Comparison of ENCODE assay signal across 14 cellular contexts in the genomic region with DNA sequence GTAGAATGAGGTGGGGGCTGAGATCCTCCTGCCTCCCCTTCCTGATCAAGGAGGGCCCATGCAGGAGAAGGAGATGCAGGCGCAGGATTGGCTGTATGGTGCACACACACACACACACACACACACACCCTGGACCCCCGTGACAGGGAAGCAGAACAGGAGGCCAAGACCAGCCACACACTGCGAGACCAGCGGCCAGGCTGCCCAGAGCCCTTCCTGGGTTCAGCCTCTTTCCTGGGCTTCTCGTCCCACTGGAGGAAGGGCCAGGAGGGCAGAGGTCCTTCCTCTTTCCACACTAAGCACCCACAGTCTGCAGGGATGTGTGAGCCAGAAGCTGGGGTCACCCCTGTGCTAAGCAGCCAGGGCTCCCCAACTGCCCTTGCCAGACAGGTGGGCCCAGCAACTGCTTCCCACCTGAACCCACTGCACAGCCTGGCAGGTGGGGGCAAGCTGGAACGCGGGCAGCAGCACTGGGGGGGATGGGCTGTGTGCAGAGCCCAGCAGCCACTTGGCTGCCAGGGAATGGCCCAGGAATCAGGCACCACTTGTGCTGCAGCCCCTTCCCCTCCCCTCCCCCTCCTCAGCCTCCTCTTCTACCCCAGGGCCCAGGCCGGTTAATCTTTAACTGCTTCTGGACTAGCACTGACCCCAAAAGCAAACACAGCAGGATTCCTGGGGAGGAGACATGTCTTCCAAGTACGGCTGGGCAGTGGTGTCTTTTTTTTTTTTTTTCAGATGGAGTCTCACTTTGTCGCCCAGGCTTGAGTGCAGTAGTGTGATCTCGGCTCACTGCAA. TPM values are rescaled to one million over a fixed set of nuclear protein-coding genes. Genes with fewer than 3 reads are reported as not detected.
A peak's percentile ranks its signal among the peaks of the same experiment; 100 is the strongest.
DNase-seq lines count a peak whose midpoint lies in the region; ATAC-seq and TF ChIP-seq lines count a peak whose summit lies in the region.
"Had no signal": no experiment of that assay in that cellular context is flagged by ENCODE, and none has a peak within 500 bp of the region (broad histone marks: within the 10 kb centered on the region; RNA-seq: fewer than 3 reads in every experiment).

No MANE protein-coding gene starts in this region.

- H3K27ac ChIP-seq in mesenchymal stem cell (ENCODE audit: low read length, poor library complexity, severe bottlenecking) (no peak overlapping the region), transverse colon (peak overlapping the region; percentile 97 to 99 (median 98))
- H3K27ac ChIP-seq: parathyroid adenoma had no signal

- WGBS in mesenchymal stem cell, result 51% methylated on average over 8 of the region's 11 CpGs
- 40 to 48% methylated on average over 2 to 9 of the region's 11 CpGs for WGBS in transverse colon (ENCODE audit: low coverage in 1 of 2), 2 donors

- peak overlapping the region in 1 of 2 experiments; percentile 54 for H3K23ac ChIP-seq in mesenchymal stem cell (ENCODE audit: low read length in 2 of 2)

- no peak overlapping the region for H3K4me3 Mint-ChIP-seq in T-helper 1 cell treated with Interleukin-12 subunit alpha and Interleukin-12 subunit beta and Interleukin-4 antibody, amounts not matched to agents 30 μg/mL and 1 μg/mL, for 36 hours
- H3K4me3 Mint-ChIP-seq in central memory CD8-positive, alpha-beta T cell, result no peak overlapping the region
- no peak overlapping the region for H3K4me3 Mint-ChIP-seq in activated CD4-positive, alpha-beta T cell treated with anti-CD3 and anti-CD28 coated beads, Interleukin-2, amount 10 ng/mL, durations not matched to agents 7 days and 5 days
- H3K4me3 Mint-ChIP-seq: activated T-cell treated with anti-CD3 and anti-CD28 coated beads, Interleukin-2, amount 50 U/mL, for 4 hours; dendritic cell treated with granulocyte-macrophage colony-stimulating factor and Interleukin-4, amounts not matched to agents 40 ng/mL and 50 ng/mL, for 4 days had no signal

- H2BK5ac ChIP-seq in mesenchymal stem cell (ENCODE audit: low read depth, low read length, poor library complexity, severe bottlenecking), result no peak overlapping the region

- no peak overlapping the region for H3K4me3 ChIP-seq in mesenchymal stem cell (ENCODE audit: insufficient read depth in 1 of 2, low read depth in 1 of 2, low read length in 2 of 2)
- no peak overlapping the region for H3K4me3 ChIP-seq in transverse colon

- H3K4me2 ChIP-seq in mesenchymal stem cell (ENCODE audit: low read length, poor library complexity, severe bottlenecking), result peak overlapping the region; percentile 69

- no peaks in the 10 kb centered on the region for H3K9me3 Mint-ChIP-seq in T-helper 1 cell treated with Interleukin-12 subunit alpha and Interleukin-12 subunit beta and Interleukin-4 antibody, amounts not matched to agents 30 μg/mL and 1 μg/mL, for 36 hours
- H3K9me3 Mint-ChIP-seq in central memory CD8-positive, alpha-beta T cell, result no peaks in the 10 kb centered on the region
- H3K9me3 Mint-ChIP-seq in activated CD4-positive, alpha-beta T cell treated with anti-CD3 and anti-CD28 coated beads, Interleukin-2, amount 10 ng/mL, durations not matched to agents 7 days and 5 days, result no peaks in the 10 kb centered on the region
- H3K9me3 Mint-ChIP-seq: activated T-cell treated with anti-CD3 and anti-CD28 coated beads, Interleukin-2, amount 50 U/mL, for 4 hours; dendritic cell treated with granulocyte-macrophage colony-stimulating factor and Interleukin-4, amounts not matched to agents 40 ng/mL and 50 ng/mL, for 4 days had no signal

- H2BK12ac ChIP-seq in mesenchymal stem cell (ENCODE audit: low read length in 2 of 2), result peak overlapping the region; percentile 18 to 46

- peaks cover 50% of the 10 kb centered on the region for H3K27me3 Mint-ChIP-seq in T-helper 1 cell treated with Interleukin-12 subunit alpha and Interleukin-12 subunit beta and Interleukin-4 antibody, amounts not matched to agents 30 μg/mL and 1 μg/mL, for 36 hours (ENCODE audit: low read depth)
- H3K27me3 Mint-ChIP-seq in central memory CD8-positive, alpha-beta T cell, result peaks cover 67% of the 10 kb centered on the region
- H3K27me3 Mint-ChIP-seq in activated CD4-positive, alpha-beta T cell treated with anti-CD3 and anti-CD28 coated beads, Interleukin-2, amount 10 ng/mL, durations not matched to agents 7 days and 5 days, result peaks cover 33% of the 10 kb centered on the region

- H2AK5ac ChIP-seq in mesenchymal stem cell (ENCODE audit: low read length, severe bottlenecking), result peak overlapping the region; percentile 17

- in situ Hi-C loops in transverse colon (cut with MboI; ENCODE audit: low pct_ligation_motif_present in 1 of 4, low pct_unique_long_range_greater_than_20kb in 1 of 4, low sequenced_read_pairs in 3 of 4), result loop anchor here in 1 of 4 donors (10.0 kb wide), 1 partner anchor 55 kb away; the partner anchor contains the start of gene BAHCC1

- TF ChIP-seq POLR2A in transverse colon (IDR thresholded peaks at IDR 0.05), result no peak

- POLR2A ChIA-PET in activated CD4-positive, alpha-beta T cell treated with anti-CD3 and anti-CD28 coated beads, Interleukin-2, amount 10 ng/mL, durations not matched to agents 7 days and 5 days (lab: Charles Lee), result no interaction called here

- H3K4me1 ChIP-seq in mesenchymal stem cell (ENCODE audit: control insufficient read depth, insufficient read depth, low read depth, low read length) (peaks cover 42% of the 10 kb centered on the region), transverse colon (peaks cover 20 to 82% (median 68%) of the 10 kb centered on the region in 4 donors)

- H3K79me1 ChIP-seq in mesenchymal stem cell (replicated peaks; ENCODE audit: low read length, poor library complexity, severe bottlenecking), result peaks cover 2% of the 10 kb centered on the region

- CTCF ChIA-PET in activated CD4-positive, alpha-beta T cell treated with anti-CD3 and anti-CD28 coated beads, Interleukin-2, amount 10 ng/mL, durations not matched to agents 7 days and 5 days (lab: Charles Lee), result no interaction called here

- no peak for TF ChIP-seq CTCF in transverse colon (IDR thresholded peaks at IDR 0.05)

- peak overlapping the region; percentile 46 to 62 for H3K18ac ChIP-seq in mesenchymal stem cell (ENCODE audit: low read depth in 1 of 2, low read length in 2 of 2)

- H2BK15ac ChIP-seq in mesenchymal stem cell (ENCODE audit: low read depth, poor library complexity, severe bottlenecking), result peak overlapping the region; percentile 26

- H3K4me1 Mint-ChIP-seq in T-helper 1 cell treated with Interleukin-12 subunit alpha and Interleukin-12 subunit beta and Interleukin-4 antibody, amounts not matched to agents 30 μg/mL and 1 μg/mL, for 36 hours (ENCODE audit: low read depth), result peaks cover 5% of the 10 kb centered on the region
- H3K4me1 Mint-ChIP-seq in central memory CD8-positive, alpha-beta T cell, result peaks cover 14% of the 10 kb centered on the region
- H3K4me1 Mint-ChIP-seq in activated CD4-positive, alpha-beta T cell treated with anti-CD3 and anti-CD28 coated beads, Interleukin-2, amount 10 ng/mL, durations not matched to agents 7 days and 5 days, result peaks cover 5% of the 10 kb centered on the region

- no peak for DNase-seq in T-helper 1 cell
- DNase-seq in central memory CD8-positive, alpha-beta T cell (ENCODE audit: low spot score in 2 of 2), result no peak
- peak; percentile 30 for DNase-seq in mesenchymal stem cell
- DNase-seq in transverse colon, result peak; percentile 50
- no peak for DNase-seq in activated CD4-positive, alpha-beta T cell treated with anti-CD3 and anti-CD28 coated beads, Interleukin-2, amount 10 ng/mL, durations not matched to agents 7 days and 5 days
- DNase-seq: activated T-cell treated with anti-CD3 and anti-CD28 coated beads, Interleukin-2, amount 50 U/mL, for 4 hours; hypothalamus; Karpas-422; T1000 had no signal

- H3K4ac ChIP-seq in mesenchymal stem cell (ENCODE audit: low read depth in 1 of 2, low read length in 2 of 2), result peak overlapping the region; percentile 44 to 54

- H3K36me3 ChIP-seq in mesenchymal stem cell (ENCODE audit: control insufficient read depth in 1 of 2, insufficient read depth in 2 of 2, low read depth in 1 of 2, low read length in 2 of 2) (peaks cover 0 to 13% of the 10 kb centered on the region in 2 experiments), transverse colon (no peaks in the 10 kb centered on the region)

- ATAC-seq in central memory CD8-positive, alpha-beta T cell (replicated peaks; ENCODE audit: extremely low read depth, poor library complexity, severe bottlenecking), result no peak
- no peak for ATAC-seq in HG03442 (IDR thresholded peaks at IDR 0.05; ENCODE audit: unreplicated experiment)
- no peak for ATAC-seq in GM21576 (IDR thresholded peaks at IDR 0.05; ENCODE audit: unreplicated experiment)
- ATAC-seq: activated T-cell treated with anti-CD3 and anti-CD28 coated beads, Interleukin-2, amount 50 U/mL, for 4 hours had no signal

- H3K9me3 ChIP-seq in mesenchymal stem cell (ENCODE audit: control insufficient read depth, low read length) (no peaks in the 10 kb centered on the region), transverse colon (no peaks in the 10 kb centered on the region)

- peak overlapping the region; percentile 83 for H4K91ac ChIP-seq in mesenchymal stem cell (ENCODE audit: low read length)

- H3K14ac ChIP-seq in mesenchymal stem cell (ENCODE audit: low read length in 2 of 2), result peak overlapping the region in 1 of 2 experiments; percentile 50

- H3K36me3 Mint-ChIP-seq in T-helper 1 cell treated with Interleukin-12 subunit alpha and Interleukin-12 subunit beta and Interleukin-4 antibody, amounts not matched to agents 30 μg/mL and 1 μg/mL, for 36 hours (ENCODE audit: low read depth), result peaks cover 4% of the 10 kb centered on the region
- peaks cover 9% of the 10 kb centered on the region for H3K36me3 Mint-ChIP-seq in central memory CD8-positive, alpha-beta T cell (ENCODE audit: insufficient read depth)
- peaks cover 4% of the 10 kb centered on the region for H3K36me3 Mint-ChIP-seq in activated CD4-positive, alpha-beta T cell treated with anti-CD3 and anti-CD28 coated beads, Interleukin-2, amount 10 ng/mL, durations not matched to agents 7 days and 5 days (ENCODE audit: low read depth)

- peak overlapping the region; percentile 26 for H3K27ac Mint-ChIP-seq in T-helper 1 cell treated with Interleukin-12 subunit alpha and Interleukin-12 subunit beta and Interleukin-4 antibody, amounts not matched to agents 30 μg/mL and 1 μg/mL, for 36 hours
- peak overlapping the region; percentile 44 for H3K27ac Mint-ChIP-seq in central memory CD8-positive, alpha-beta T cell (ENCODE audit: low read depth)
- no peak overlapping the region for H3K27ac Mint-ChIP-seq in activated CD4-positive, alpha-beta T cell treated with anti-CD3 and anti-CD28 coated beads, Interleukin-2, amount 10 ng/mL, durations not matched to agents 7 days and 5 days
- H3K27ac Mint-ChIP-seq: dendritic cell treated with granulocyte-macrophage colony-stimulating factor and Interleukin-4, amounts not matched to agents 40 ng/mL and 50 ng/mL, for 4 days had no signal

- TF ChIP-seq EP300 in transverse colon (IDR thresholded peaks at IDR 0.05; ENCODE audit: low read depth), result no peak

- H3K9ac ChIP-seq in mesenchymal stem cell (ENCODE audit: low read length), result no peak overlapping the region
- H3K9ac ChIP-seq: parathyroid adenoma had no signal

- intact Hi-C loops in transverse colon (cut with DNase I; ENCODE audit: low total_unique reads), result no loop called here

- H2AFZ ChIP-seq in mesenchymal stem cell (ENCODE audit: low read depth, low read length), result no peak overlapping the region
- H2AFZ ChIP-seq: parathyroid adenoma had no signal

- H3K27me3 ChIP-seq in mesenchymal stem cell (ENCODE audit: control insufficient read depth in 1 of 2, insufficient read depth in 1 of 2, low read length in 2 of 2) (peaks cover 7 to 10% of the 10 kb centered on the region in 2 experiments), transverse colon (peaks cover 24% of the 10 kb centered on the region)

- H4K8ac ChIP-seq in mesenchymal stem cell (ENCODE audit: low read length), result peak overlapping the region; percentile 70

- H2BK120ac ChIP-seq in mesenchymal stem cell (ENCODE audit: low read depth, low read length), result no peak overlapping the region

RNA-seq across cellular contexts. Expression of gene SLC38A10, which starts 44.6 kb away (rescaled TPM):
- polyA plus RNA-seq in mesenchymal stem cell (2013, experiment 1 of 2), result 54.5 TPM
- polyA plus RNA-seq in mesenchymal stem cell (2013, experiment 2 of 2), result 52.5 TPM
- total RNA-seq in transverse colon, result 100 to 1,000 TPM in 2 of 4 donors, 10 to 100 TPM in 2; 94.9 to 113 (median 98.9) TPM
- 100 to 1,000 TPM in 1 of 2 experiments, 10 to 100 TPM in 1; 94.4 to 109 TPM for total RNA-seq in activated CD4-positive, alpha-beta T cell treated with anti-CD3 and anti-CD28 coated beads, Interleukin-2, amount 10 ng/mL, durations not matched to agents 7 days and 5 days

RNA-seq across cellular contexts. Expression of gene BAHCC1, which starts 55.6 kb away (rescaled TPM):
- 8.3 TPM for polyA plus RNA-seq in mesenchymal stem cell (2013, experiment 1 of 2)
- 8.6 TPM for polyA plus RNA-seq in mesenchymal stem cell (2013, experiment 2 of 2)
- 100 to 1,000 TPM in 1 of 4 donors, 10 to 100 TPM in 2, 1 to 10 TPM in 1; 8.7 to 133 (median 12.4) TPM for total RNA-seq in transverse colon
- not detected for total RNA-seq in activated CD4-positive, alpha-beta T cell treated with anti-CD3 and anti-CD28 coated beads, Interleukin-2, amount 10 ng/mL, durations not matched to agents 7 days and 5 days

Comparison
In these comparisons a context has a peak if more than half of its experiments do, and no peak if none do; other contexts are left out.
1. DNase-seq: peak in mesenchymal stem cell (single experiment) and transverse colon (single experiment); none in T-helper 1 cell (0 of 5), central memory CD8-positive, alpha-beta T cell (0 of 2) and activated CD4-positive, alpha-beta T cell treated with anti-CD3 and anti-CD28 coated beads, Interleukin-2, amount 10 ng/mL, durations not matched to agents 7 days and 5 days (single experiment).
2. RNA of gene BAHCC1, which starts 55.6 kb away (total RNA-seq): 8.7 to 133 TPM in transverse colon; not detected in activated CD4-positive, alpha-beta T cell treated with anti-CD3 and anti-CD28 coated beads, Interleukin-2, amount 10 ng/mL, durations not matched to agents 7 days and 5 days; every median in the first group is over 4 times any median in the second.